Comparison of ENCODE assay signal across 19 cellular contexts in the genomic region with DNA sequence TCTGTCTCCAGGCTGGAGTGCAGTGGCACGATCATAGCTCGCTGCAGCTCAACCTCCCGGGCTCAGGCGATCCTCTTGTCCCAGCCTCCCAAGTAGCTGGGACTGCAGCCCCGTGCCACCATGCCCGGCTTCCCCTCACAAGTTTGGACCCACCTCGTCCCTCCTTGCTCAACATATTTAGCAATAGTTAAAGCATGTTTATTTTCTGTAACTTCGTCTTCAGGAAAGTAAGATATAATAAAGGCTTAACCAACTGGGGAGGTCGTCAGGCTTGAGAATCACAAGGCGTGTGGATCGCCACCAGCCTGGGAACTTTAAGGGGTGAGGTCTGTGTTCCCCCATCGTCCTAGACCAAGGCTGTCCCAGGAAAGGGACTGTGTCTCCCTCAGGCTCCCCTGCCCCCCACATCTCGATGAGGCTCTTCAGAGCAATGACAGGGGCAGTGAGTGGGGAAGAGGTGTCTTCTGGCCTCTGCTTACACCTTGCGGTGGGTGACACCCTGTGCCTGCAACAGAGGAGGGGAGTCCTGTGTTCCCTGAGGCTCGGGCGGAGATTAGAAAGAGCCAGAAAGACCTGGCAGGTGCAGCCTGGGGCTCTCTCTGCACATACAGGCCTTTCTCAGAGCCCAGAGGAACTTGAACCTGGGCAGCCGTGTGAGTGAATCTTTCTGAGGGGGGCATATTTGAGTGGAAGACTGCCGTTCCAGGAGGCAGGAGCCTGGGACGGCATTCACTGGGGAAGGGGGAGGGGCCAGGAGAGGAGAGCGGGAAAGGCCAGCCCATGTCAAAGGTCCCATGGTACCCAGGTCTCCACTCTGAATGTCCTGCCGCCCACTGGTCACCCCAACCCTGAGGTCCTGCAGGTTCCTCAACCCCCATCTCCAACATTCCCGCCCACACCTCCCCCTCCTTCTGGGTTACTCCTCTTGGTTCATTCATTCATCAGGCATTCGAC.
DNase-seq lines count a peak whose midpoint lies in the region; ATAC-seq and TF ChIP-seq lines count a peak whose summit lies in the region.
"Had no signal": no experiment of that assay in that cellular context is flagged by ENCODE, and none has a peak within 500 bp of the region (broad histone marks: within the 10 kb centered on the region; RNA-seq: fewer than 3 reads in every experiment).

No MANE protein-coding gene starts in this region.

- H2BK5ac ChIP-seq in trophoblast cell (ENCODE audit: low read depth, low read length, poor library complexity): no peak overlapping the region

- peak overlapping the region; percentile 3 for H4K91ac ChIP-seq in trophoblast cell (ENCODE audit: low read depth, low read length)

- H3K9me3 ChIP-seq in Panc1 (ENCODE audit: control insufficient read depth, insufficient read depth, low read depth, low read length): no peaks in the 10 kb centered on the region
- H3K9me3 ChIP-seq in esophagus muscularis mucosa: no peaks in the 10 kb centered on the region
- H3K9me3 ChIP-seq in trophoblast cell (ENCODE audit: insufficient read depth, low read depth, low read length): no peaks in the 10 kb centered on the region
- H3K9me3 ChIP-seq: gastroesophageal sphincter, HAP-1, tibial artery had no signal

- H3K14ac ChIP-seq in trophoblast cell (ENCODE audit: low read length): no peak overlapping the region

- CTCF ChIA-PET in Panc1 (lab: Charles Lee): interaction anchor here (0.6 to 1.0 kb wide), 9 partner anchors 9 to 315 kb away, joined by 3 to 13 read pairs (median 8); no protein-coding TSS in a partner anchor

- no peaks in the 10 kb centered on the region for H3F3A ChIP-seq in GM23338 (replicated peaks; ENCODE audit: low read depth)

- no peak for TF ChIP-seq CTCF in GM23338 (conservative IDR thresholded peaks at IDR 0.05; ENCODE audit: low read depth in 2 of 2)
- no peak for TF ChIP-seq CTCF in Panc1 (IDR thresholded peaks at IDR 0.05)
- TF ChIP-seq CTCF in esophagus muscularis mucosa (IDR thresholded peaks at IDR 0.05): no peak
- TF ChIP-seq CTCF in brain microvascular endothelial cell (IDR thresholded peaks at IDR 0.05; ENCODE audit: low read depth, low read length, missing control alignments): no peak

- no peak; the same call in 2 of the 3 replicates for ATAC-seq in GM23338
- peak; percentile 20 for ATAC-seq in Panc1
- ATAC-seq: gastroesophageal sphincter; naive thymus-derived CD4-positive, alpha-beta T cell; Right ventricle myocardium inferior; stimulated activated naive B cell treated with anti-CD40 and anti-IgM and Interleukin-4, amounts not matched to agents 10 μg/mL and 1 μg/mL and 100 μg/mL, for 72 hours had no signal

- no peaks in the 10 kb centered on the region for H3K36me3 Mint-ChIP-seq in GM23338 (ENCODE audit: low read depth)
- H3K36me3 Mint-ChIP-seq: CD4-positive, alpha-beta memory T cell; naive thymus-derived CD4-positive, alpha-beta T cell; stimulated activated naive B cell treated with anti-CD40 and anti-IgM and Interleukin-4, amounts not matched to agents 10 μg/mL and 1 μg/mL and 100 μg/mL, for 72 hours had no signal

- H3K27me3 ChIP-seq in GM23338 (ENCODE audit: insufficient read depth): peaks cover 7% of the 10 kb centered on the region; the same call in 1 of the 2 replicates
- H3K27me3 ChIP-seq in Panc1 (ENCODE audit: control insufficient read depth, insufficient read depth, low read length): no peaks in the 10 kb centered on the region
- H3K27me3 ChIP-seq in esophagus muscularis mucosa: no peaks in the 10 kb centered on the region
- H3K27me3 ChIP-seq in trophoblast cell (ENCODE audit: insufficient read depth, low read length): no peaks in the 10 kb centered on the region
- no peaks in the 10 kb centered on the region for H3K27me3 ChIP-seq in brain microvascular endothelial cell (replicated peaks)
- H3K27me3 ChIP-seq: cardiac muscle cell, gastroesophageal sphincter, tibial artery had no signal

- H3K79me1 ChIP-seq in trophoblast cell (ENCODE audit: low read length): peaks cover 29% of the 10 kb centered on the region

- H3K4me3 ChIP-seq in GM23338 (no peak overlapping the region), Panc1 (ENCODE audit: low read depth in 2 of 2, low read length in 2 of 2) (0 out of 4 replicates have a peak overlapping the region, but pooled peaks of 1 of the 2 experiments have one; percentile 3), esophagus muscularis mucosa (no peak overlapping the region), trophoblast cell (ENCODE audit: low read depth, low read length) (no peak overlapping the region), brain microvascular endothelial cell (ENCODE audit: low read depth, low read length) (no peak overlapping the region)
- H3K4me3 ChIP-seq: cardiac muscle cell, gastroesophageal sphincter, HAP-1, tibial artery had no signal

- no peak overlapping the region for H3K4me3 Mint-ChIP-seq in GM23338
- H3K4me3 Mint-ChIP-seq: CD4-positive, alpha-beta memory T cell; naive thymus-derived CD4-positive, alpha-beta T cell; stimulated activated naive B cell treated with anti-CD40 and anti-IgM and Interleukin-4, amounts not matched to agents 10 μg/mL and 1 μg/mL and 100 μg/mL, for 72 hours had no signal

- no peaks in the 10 kb centered on the region for H3K9me2 ChIP-seq in GM23338 (ENCODE audit: insufficient read depth)

- H4K8ac ChIP-seq in trophoblast cell (ENCODE audit: low read depth, low read length): no peak overlapping the region

- no peak overlapping the region for H2BK120ac ChIP-seq in trophoblast cell (ENCODE audit: insufficient read depth, low read length, poor library complexity)

- H3K27ac ChIP-seq in GM23338 (ENCODE audit: low read depth): no peak overlapping the region
- peak overlapping the region; percentile 90 for H3K27ac ChIP-seq in Panc1 (ENCODE audit: low read length)
- H3K27ac ChIP-seq in esophagus muscularis mucosa (replicated peaks in 1 of 4): no peak overlapping the region
- H3K27ac ChIP-seq in trophoblast cell (ENCODE audit: low read depth, low read length): no peak overlapping the region
- H3K27ac ChIP-seq in brain microvascular endothelial cell: no peak overlapping the region
- H3K27ac ChIP-seq: cardiac muscle cell, gastroesophageal sphincter, tibial artery had no signal

- POLR2A ChIA-PET in Panc1 (lab: Charles Lee): no interaction called here

- H3K4me1 Mint-ChIP-seq in GM23338: peaks cover 25% of the 10 kb centered on the region

- intact Hi-C loops in Panc1 (cut with micrococcal nuclease; ENCODE audit: unreplicated experiment) (loop anchor here (5.0 kb wide), 3 partner anchors 67 to 147 kb away; no protein-coding TSS in a partner anchor), esophagus muscularis mucosa (cut with DNase I) (loop anchor here (5.0 kb wide), 2 partner anchors 77 to 237 kb away; no protein-coding TSS in a partner anchor)

- H4K20me1 ChIP-seq in GM23338 (replicated peaks; ENCODE audit: insufficient read depth): no peaks in the 10 kb centered on the region; the same call in 1 of the 2 replicates

- H3K4me1 ChIP-seq in GM23338 (ENCODE audit: insufficient read depth): no peaks in the 10 kb centered on the region; the same call in 1 of the 2 replicates
- H3K4me1 ChIP-seq in Panc1 (ENCODE audit: control insufficient read depth, insufficient read depth, low read length): peaks cover 71% of the 10 kb centered on the region
- peaks cover 23 to 30% (median 27%) of the 10 kb centered on the region in 4 donors for H3K4me1 ChIP-seq in esophagus muscularis mucosa
- peaks cover 18 to 36% of the 10 kb centered on the region in 2 experiments for H3K4me1 ChIP-seq in trophoblast cell (ENCODE audit: control insufficient read depth in 1 of 2, insufficient read depth in 2 of 2, low read length in 2 of 2)

- DNase-seq in GM23338 (ENCODE audit: low spot score) (peak; percentile 44), Panc1 (ENCODE audit: low read depth, low spot score) (no peak), esophagus muscularis mucosa (ENCODE audit: extremely low spot score) (peak; percentile 72), trophoblast cell (no peak), brain microvascular endothelial cell (no peak), DMS53 treated with DMSO at 0.1 percent for 48 hours (lab: John Stamatoyannopoulos, UW; ENCODE audit: unreplicated experiment) (no peak), hepatic stellate cell (ENCODE audit: low spot score) (no peak)
- no peak for DNase-seq in activated CD4-positive, alpha-beta T cell treated with anti-CD3 and anti-CD28 coated beads for 1 hour
- DNase-seq: activated gamma-delta T cell; CD4-positive, alpha-beta memory T cell; DMS79; naive thymus-derived CD4-positive, alpha-beta T cell; NCI-H524 treated with DMSO at 0.1 percent for 48 hours; stimulated activated naive B cell treated with anti-CD40 and anti-IgM and Interleukin-4, amounts not matched to agents 10 μg/mL and 1 μg/mL and 100 μg/mL, for 72 hours had no signal

- H4K12ac ChIP-seq in trophoblast cell (ENCODE audit: low read depth, low read length): no peak overlapping the region

- peaks cover 19% of the 10 kb centered on the region for H3K27me3 Mint-ChIP-seq in GM23338 (ENCODE audit: insufficient read depth, low read depth, poor library complexity)

- H3K9ac ChIP-seq in trophoblast cell (ENCODE audit: low read length): no peak overlapping the region

- no peaks in the 10 kb centered on the region; the same call in 2 of the 3 replicates for H3K9me3 Mint-ChIP-seq in GM23338
- H3K9me3 Mint-ChIP-seq: CD4-positive, alpha-beta memory T cell; naive thymus-derived CD4-positive, alpha-beta T cell; stimulated activated naive B cell treated with anti-CD40 and anti-IgM and Interleukin-4, amounts not matched to agents 10 μg/mL and 1 μg/mL and 100 μg/mL, for 72 hours had no signal

- H3K4me2 ChIP-seq in GM23338 (no peak overlapping the region), trophoblast cell (ENCODE audit: low read length) (no peak overlapping the region)

- peak overlapping the region; percentile 28 for H2AK5ac ChIP-seq in trophoblast cell (ENCODE audit: low read length)

- H3K36me3 ChIP-seq in GM23338 (ENCODE audit: insufficient read depth) (no peaks in the 10 kb centered on the region), Panc1 (ENCODE audit: control insufficient read depth, insufficient read depth, low read length) (no peaks in the 10 kb centered on the region), esophagus muscularis mucosa (peaks cover 0 to 3% (median 0%) of the 10 kb centered on the region in 4 donors), trophoblast cell (ENCODE audit: control insufficient read depth in 1 of 2, insufficient read depth in 2 of 2, low read length in 2 of 2) (no peaks in the 10 kb centered on the region), brain microvascular endothelial cell (replicated peaks) (no peaks in the 10 kb centered on the region)
- H3K36me3 ChIP-seq: cardiac muscle cell, gastroesophageal sphincter, HAP-1, tibial artery had no signal

- no peak overlapping the region for H3K4ac ChIP-seq in trophoblast cell (ENCODE audit: low read depth, low read length)

- H3K23ac ChIP-seq in trophoblast cell (ENCODE audit: low read length): no peak overlapping the region

- H2AFZ ChIP-seq in GM23338 (no peak overlapping the region), trophoblast cell (ENCODE audit: insufficient read depth, low read length, poor library complexity) (no peak overlapping the region)

- no peaks in the 10 kb centered on the region for H3K79me2 ChIP-seq in GM23338 (replicated peaks; ENCODE audit: insufficient read depth)
- peaks cover 6% of the 10 kb centered on the region for H3K79me2 ChIP-seq in trophoblast cell (ENCODE audit: control insufficient read depth, insufficient read depth, low read length, poor library complexity)

- no TSS peak for BruUV-seq in Panc1 (replicated peaks; lab: Mats Ljungman, UMichigan)

- 86% methylated on average over 23 of the region's 23 CpGs for WGBS in esophagus muscularis mucosa
- WGBS in trophoblast cell (ENCODE audit: extremely low coverage, insufficient coverage, insufficient read length): no CpG with 5 or more reads among the region's 23 CpGs

- no peak for TF ChIP-seq POLR2A in esophagus muscularis mucosa (IDR thresholded peaks at IDR 0.05; ENCODE audit: low read depth)

- no peak overlapping the region for H3K18ac ChIP-seq in trophoblast cell (ENCODE audit: low read length)

- in situ Hi-C loops in Panc1 (cut with HindIII; ENCODE audit: low pct_unique_long_range_greater_than_20kb, low sequenced_read_pairs): no loop called here
- in situ Hi-C loops in brain microvascular endothelial cell (cut with HindIII; ENCODE audit: low pct_ligation_motif_present, low sequenced_read_pairs): no loop called here

- TF ChIP-seq EP300 in esophagus muscularis mucosa (IDR thresholded peaks at IDR 0.05): no peak

- no peak overlapping the region for H3K27ac Mint-ChIP-seq in GM23338
- H3K27ac Mint-ChIP-seq: naive thymus-derived CD4-positive, alpha-beta T cell; stimulated activated naive B cell treated with anti-CD40 and anti-IgM and Interleukin-4, amounts not matched to agents 10 μg/mL and 1 μg/mL and 100 μg/mL, for 72 hours had no signal

- H2BK12ac ChIP-seq in trophoblast cell (ENCODE audit: low read length): peak overlapping the region; percentile 39

Comparison
In these comparisons a context has a peak if more than half of its experiments do, and no peak if none do; other contexts are left out.
1. DNase-seq: peak in GM23338 (single experiment) and esophagus muscularis mucosa (single experiment); none in Panc1 (single experiment), trophoblast cell (0 of 2), activated CD4-positive, alpha-beta T cell treated with anti-CD3 and anti-CD28 coated beads for 1 hour (single experiment), brain microvascular endothelial cell (single experiment), DMS53 treated with DMSO at 0.1 percent for 48 hours (single experiment) and hepatic stellate cell (single experiment).